In the genomic region with DNA sequence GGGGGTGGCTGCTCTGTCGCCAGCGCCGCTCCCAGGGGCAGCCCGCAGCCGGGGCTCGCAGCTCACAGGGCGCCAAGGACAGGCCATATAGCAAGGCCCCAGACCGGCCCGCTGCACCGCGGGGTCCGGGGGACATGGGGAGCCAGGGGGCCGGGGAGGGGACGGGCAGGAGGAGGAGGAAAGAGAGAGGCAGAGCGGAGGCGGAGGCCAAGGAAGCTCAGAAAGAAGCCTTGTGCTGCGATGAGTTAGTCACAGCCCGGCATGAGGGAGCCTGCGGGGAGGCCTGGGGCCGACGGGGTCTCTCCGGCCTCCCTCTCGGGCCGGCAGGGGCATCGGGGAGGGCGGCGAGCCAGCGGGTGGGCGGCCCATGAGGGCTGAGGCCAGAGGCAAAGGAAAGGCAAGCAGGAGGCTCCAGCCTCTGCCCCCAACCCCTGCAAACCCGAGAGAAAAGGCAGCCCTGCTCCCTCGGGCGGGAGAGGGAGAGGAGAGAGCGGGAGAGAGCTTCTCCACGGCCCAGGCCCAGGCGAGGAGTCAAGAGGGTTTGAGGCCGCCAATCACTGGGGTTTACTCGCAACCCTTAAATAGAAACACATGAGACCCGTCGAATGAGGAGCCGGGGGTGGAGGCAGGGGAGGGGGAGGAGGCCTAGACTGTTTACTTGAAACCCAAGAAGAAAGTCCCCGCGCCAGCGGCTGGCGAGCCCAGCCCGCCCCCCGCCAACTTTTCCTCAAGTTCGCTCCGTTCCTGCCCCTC, we compare ENCODE assay signal across 8 cellular contexts.
DNase-seq lines count a peak whose midpoint lies in the region; ATAC-seq and TF ChIP-seq lines count a peak whose summit lies in the region.

No MANE protein-coding gene starts in this region.

- H3K27ac Mint-ChIP-seq in IgD-negative memory B cell = peak overlapping the region; percentile 16 to 93 (median 42)

- H3K27me3 Mint-ChIP-seq in IgD-negative memory B cell = no peaks in the 10 kb centered on the region

- peak overlapping the region; percentile 83 to 95 for H3K9ac ChIP-seq in duodenal mucosa (ENCODE audit: low read depth in 1 of 2, low read length in 2 of 2)

- peak overlapping the region; percentile 74 to 87 (median 82) for H3K4me3 Mint-ChIP-seq in IgD-negative memory B cell

- no peak for TF ChIP-seq CTCF in lower lobe of right lung (IDR thresholded peaks at IDR 0.05)

- peaks cover 0 to 4% of the 10 kb centered on the region in 2 donors for H3K36me3 ChIP-seq in duodenal mucosa (ENCODE audit: control insufficient read depth in 1 of 2, insufficient read depth in 2 of 2, low read length in 2 of 2)
- H3K36me3 ChIP-seq in lower lobe of right lung = peaks cover 11% of the 10 kb centered on the region

- peak overlapping the region; percentile 89 for H3K4me3 ChIP-seq in duodenal mucosa (ENCODE audit: low read depth in 1 of 2, low read length in 2 of 2)
- H3K4me3 ChIP-seq in lower lobe of right lung = peak overlapping the region; percentile 69

- H3K27ac ChIP-seq in duodenal mucosa (ENCODE audit: low read depth, low read length) = peak overlapping the region; percentile 80
- peak overlapping the region; percentile 83 for H3K27ac ChIP-seq in lower lobe of right lung

- no peaks in the 10 kb centered on the region for H3K27me3 ChIP-seq in duodenal mucosa (ENCODE audit: control insufficient read depth in 1 of 2, insufficient read depth in 2 of 2, low read length in 2 of 2)
- no peaks in the 10 kb centered on the region for H3K27me3 ChIP-seq in lower lobe of right lung (ENCODE audit: low read depth)

- peaks cover 0 to 6% (median 1%) of the 10 kb centered on the region in 3 donors for H3K9me3 Mint-ChIP-seq in IgD-negative memory B cell

- H3K36me3 Mint-ChIP-seq in IgD-negative memory B cell = peaks cover 6% of the 10 kb centered on the region

- intact Hi-C loops in lower lobe of right lung (cut with DNase I) = no loop called here

- H3K4me1 ChIP-seq in duodenal mucosa (ENCODE audit: control insufficient read depth in 1 of 2, insufficient read depth in 2 of 2, low read length in 2 of 2) = peaks cover 27 to 42% of the 10 kb centered on the region in 2 donors
- H3K4me1 ChIP-seq in lower lobe of right lung = peaks cover 36% of the 10 kb centered on the region

- H3K9me3 ChIP-seq in duodenal mucosa (ENCODE audit: control insufficient read depth in 1 of 2, low read length in 2 of 2) (no peaks in the 10 kb centered on the region), lower lobe of right lung (no peaks in the 10 kb centered on the region)

- H3K4me1 Mint-ChIP-seq in IgD-negative memory B cell = peaks cover 5 to 9% (median 6%) of the 10 kb centered on the region in 3 donors

- ATAC-seq in activated CD4-positive, CD25-positive, alpha-beta regulatory T cell treated with anti-CD3 and anti-CD28 coated beads, Interleukin-2, amount 50 U/mL, for 24 hours = peak; percentile 42 to 57
- peak; percentile 87 to 88 for ATAC-seq in lower lobe of right lung
- ATAC-seq in stimulated activated naive CD8-positive, alpha-beta T cell treated with anti-CD3 and anti-CD28 coated beads, Interleukin-15, Interleukin-2, amounts not matched to agents 100 U/mL and 50 U/mL, for 24 hours = peak; percentile 47

- peak; percentile 64 for DNase-seq in COLO668 (lab: John Stamatoyannopoulos, UW; ENCODE audit: unreplicated experiment)
- DNase-seq in lower lobe of right lung = peak; percentile 87
- DNase-seq in stimulated activated naive CD8-positive, alpha-beta T cell treated with anti-CD3 and anti-CD28 coated beads, Interleukin-15, Interleukin-2, amounts not matched to agents 100 U/mL and 50 U/mL, for 24 hours = peak; percentile 31
- no peak for DNase-seq in HPDE6-E6E7 (ENCODE audit: extremely low spot score)
- no peak for DNase-seq in NCI-H526 treated with DMSO at 0.1 percent for 48 hours (lab: John Stamatoyannopoulos, UW)

Comparison
In these comparisons a context has a peak if more than half of its experiments do, and no peak if none do; other contexts are left out.
1. DNase-seq: peak in COLO668 (single experiment), lower lobe of right lung (single experiment) and stimulated activated naive CD8-positive, alpha-beta T cell treated with anti-CD3 and anti-CD28 coated beads, Interleukin-15, Interleukin-2, amounts not matched to agents 100 U/mL and 50 U/mL, for 24 hours (single experiment); none in HPDE6-E6E7 (single experiment) and NCI-H526 treated with DMSO at 0.1 percent for 48 hours (single experiment).
2. Peak in every context shown above with its lines, with median percentiles within 50 percentile points of each other: ATAC-seq.